1 cellular context compared by ENCODE assay signal in genomic region chr6:114092943-114093342, GRCh38.
TF ChIP-seq lines count a peak whose summit lies in the region.

No MANE protein-coding gene starts in this region.

TF ChIP-seq in HepG2, 621 proteins besides CTCF, POLR2A, EP300 and RAD21 (continued from another document and continues in another):
- no peak for TF ChIP-seq XRCC5 (optimal IDR thresholded peaks at IDR 0.05; ENCODE audit: low read length)
- TF ChIP-seq ELF3 (CRISPR knock-in tag; IDR thresholded peaks at IDR 0.05): 0 out of 2 replicates have a peak, but pooled peaks have one; percentile 18
- no peak for TF ChIP-seq AGO2 (optimal IDR thresholded peaks at IDR 0.05; ENCODE audit: low read depth, low read length)
- no peak for TF ChIP-seq ZBED4 (CRISPR knock-in tag; IDR thresholded peaks at IDR 0.05; ENCODE audit: borderline replicate concordance)
- peak; percentile 54 for TF ChIP-seq RARA (CRISPR knock-in tag; IDR thresholded peaks at IDR 0.05)
- no peak for TF ChIP-seq BRD4 (CRISPR knock-in tag; IDR thresholded peaks at IDR 0.05)
- TF ChIP-seq ZKSCAN8 (CRISPR knock-in tag; IDR thresholded peaks at IDR 0.05; ENCODE audit: borderline replicate concordance): no peak
- no peak for TF ChIP-seq MBNL3 (CRISPR knock-in tag; conservative IDR thresholded peaks at IDR 0.05)
- no peak for TF ChIP-seq XBP1 (CRISPR knock-in tag; IDR thresholded peaks at IDR 0.05)
- TF ChIP-seq ZMYM4 (CRISPR knock-in tag; IDR thresholded peaks at IDR 0.05): peak; percentile 48; the same call in 1 of the 2 replicates
- 0 out of 2 replicates have a peak, but pooled peaks have one; percentile 60 for TF ChIP-seq SMYD3 (CRISPR knock-in tag; IDR thresholded peaks at IDR 0.05)
- TF ChIP-seq ZNF282 (IDR thresholded peaks at IDR 0.05; ENCODE audit: partially characterized antibody): no peak
- TF ChIP-seq NFKB2 (CRISPR knock-in tag; IDR thresholded peaks at IDR 0.05; ENCODE audit: borderline replicate concordance): no peak
- no peak for TF ChIP-seq ZNF318 (CRISPR knock-in tag; IDR thresholded peaks at IDR 0.05)
- no peak for TF ChIP-seq CENPBD1 (CRISPR knock-in tag; IDR thresholded peaks at IDR 0.05; ENCODE audit: borderline replicate concordance, low read depth)
- no peak for TF ChIP-seq HDAC1 (CRISPR knock-in tag; IDR thresholded peaks at IDR 0.05)
- peak; percentile 72; the same call in 1 of the 2 replicates for TF ChIP-seq ZNF646 (CRISPR knock-in tag; IDR thresholded peaks at IDR 0.05)
- TF ChIP-seq HCFC1 (IDR thresholded peaks at IDR 0.05; ENCODE audit: low read depth, low read length): no peak
- TF ChIP-seq ZNF101 (CRISPR knock-in tag; IDR thresholded peaks at IDR 0.05; ENCODE audit: borderline replicate concordance, low read depth): no peak
- 0 out of 2 replicates have a peak, but pooled peaks have one; percentile 15 for TF ChIP-seq SKIL (CRISPR knock-in tag; IDR thresholded peaks at IDR 0.05; ENCODE audit: borderline replicate concordance)
- peak; percentile 19; the same call in 1 of the 2 replicates for TF ChIP-seq GABPB1 (CRISPR knock-in tag; IDR thresholded peaks at IDR 0.05)
- no peak for TF ChIP-seq MXI1 (IDR thresholded peaks at IDR 0.05; ENCODE audit: borderline replicate concordance, low read depth, low read length)
- TF ChIP-seq STAG1 (CRISPR knock-in tag; IDR thresholded peaks at IDR 0.05): no peak
- TF ChIP-seq NCOR1 (IDR thresholded peaks at IDR 0.05; ENCODE audit: borderline replicate concordance, low read length): peak; percentile 53; the same call in 1 of the 2 replicates
- no peak for TF ChIP-seq ZNF180 (CRISPR knock-in tag; IDR thresholded peaks at IDR 0.05; ENCODE audit: borderline replicate concordance, low read depth)
- TF ChIP-seq E2F2 (CRISPR knock-in tag; IDR thresholded peaks at IDR 0.05; ENCODE audit: borderline replicate concordance): no peak
- peak; percentile 89 for TF ChIP-seq SKI (IDR thresholded peaks at IDR 0.05; ENCODE audit: partially characterized antibody)
- TF ChIP-seq PATZ1 (CRISPR knock-in tag; IDR thresholded peaks at IDR 0.05): no peak
